In genomic region chr4:105352826-105353225, GRCh38 we compare ENCODE assay signal across 11 cellular contexts.
DNase-seq lines count a peak whose midpoint lies in the region; ATAC-seq and TF ChIP-seq lines count a peak whose summit lies in the region.
"Had no signal": no experiment of that assay in that cellular context is flagged by ENCODE, and none has a peak within 500 bp of the region (broad histone marks: within the 10 kb centered on the region; RNA-seq: fewer than 3 reads in every experiment).

No MANE protein-coding gene starts in this region.

- no peaks in the 10 kb centered on the region for H4K20me1 ChIP-seq in neural progenitor cell (ENCODE audit: low read depth)

- no peaks in the 10 kb centered on the region for H3K9me3 ChIP-seq in neural progenitor cell (ENCODE audit: low read depth)

- no peaks in the 10 kb centered on the region for H3K9me3 Mint-ChIP-seq in activated T-helper 1 cell treated with anti-CD3 and anti-CD28 coated beads, Interleukin-12 subunit alpha, Interleukin-12 subunit beta, Interleukin-2, Interleukin-4 antibody, amounts not matched to agents 30 ng/mL and 10 ng/mL and 1 ng/mL, durations not matched to agents 14 hours and 24 hours and 36 hours
- no peaks in the 10 kb centered on the region for H3K9me3 Mint-ChIP-seq in neural progenitor cell
- H3K9me3 Mint-ChIP-seq: activated CD4-positive, alpha-beta memory T cell treated with anti-CD3 and anti-CD28 coated beads, Interleukin-2, amount 10 ng/mL, durations not matched to agents 7 days and 5 days had no signal

- TF ChIP-seq CTCF in neural progenitor cell (IDR thresholded peaks at IDR 0.05), result no peak

- H3F3A ChIP-seq in neural progenitor cell (ENCODE audit: low read depth), result no peaks in the 10 kb centered on the region

- H3K27me3 Mint-ChIP-seq in activated T-helper 1 cell treated with anti-CD3 and anti-CD28 coated beads, Interleukin-12 subunit alpha, Interleukin-12 subunit beta, Interleukin-2, Interleukin-4 antibody, amounts not matched to agents 30 ng/mL and 10 ng/mL and 1 ng/mL, durations not matched to agents 14 hours and 24 hours and 36 hours (ENCODE audit: insufficient read depth), result no peaks in the 10 kb centered on the region
- H3K27me3 Mint-ChIP-seq in neural progenitor cell (ENCODE audit: insufficient read depth, low read depth), result peaks cover 2% of the 10 kb centered on the region
- H3K27me3 Mint-ChIP-seq: activated CD4-positive, alpha-beta memory T cell treated with anti-CD3 and anti-CD28 coated beads, Interleukin-2, amount 10 ng/mL, durations not matched to agents 7 days and 5 days had no signal

- no peak overlapping the region for H3K27ac Mint-ChIP-seq in activated T-helper 1 cell treated with anti-CD3 and anti-CD28 coated beads, Interleukin-12 subunit alpha, Interleukin-12 subunit beta, Interleukin-2, Interleukin-4 antibody, amounts not matched to agents 30 ng/mL and 10 ng/mL and 1 ng/mL, durations not matched to agents 14 hours and 24 hours and 36 hours
- no peak overlapping the region for H3K27ac Mint-ChIP-seq in neural progenitor cell
- H3K27ac Mint-ChIP-seq: activated CD4-positive, alpha-beta memory T cell treated with anti-CD3 and anti-CD28 coated beads, Interleukin-2, amount 10 ng/mL, durations not matched to agents 7 days and 5 days had no signal

- peaks cover 14% of the 10 kb centered on the region for H3K4me1 Mint-ChIP-seq in activated T-helper 1 cell treated with anti-CD3 and anti-CD28 coated beads, Interleukin-12 subunit alpha, Interleukin-12 subunit beta, Interleukin-2, Interleukin-4 antibody, amounts not matched to agents 30 ng/mL and 10 ng/mL and 1 ng/mL, durations not matched to agents 14 hours and 24 hours and 36 hours (ENCODE audit: low read depth)
- no peaks in the 10 kb centered on the region for H3K4me1 Mint-ChIP-seq in neural progenitor cell

- H3K9ac ChIP-seq in neural progenitor cell, result no peak overlapping the region

- no peaks in the 10 kb centered on the region for H3K4me1 ChIP-seq in neural progenitor cell

- H3K4me3 ChIP-seq in neural progenitor cell, result no peak overlapping the region

- H3K79me2 ChIP-seq in neural progenitor cell (ENCODE audit: low read depth), result no peaks in the 10 kb centered on the region

- H3K27ac ChIP-seq in neural progenitor cell, result no peak overlapping the region
- H3K27ac ChIP-seq: C4-2B had no signal

- no peaks in the 10 kb centered on the region for H3K27me3 ChIP-seq in neural progenitor cell

- intact Hi-C loops in activated T-helper 1 cell treated with anti-CD3 and anti-CD28 coated beads, Interleukin-12 subunit alpha, Interleukin-12 subunit beta, Interleukin-2, Interleukin-4 antibody, amounts not matched to agents 30 ng/mL and 10 ng/mL and 1 ng/mL, durations not matched to agents 14 hours and 24 hours and 36 hours (cut with micrococcal nuclease), result no loop called here

- no peaks in the 10 kb centered on the region for H3K36me3 ChIP-seq in neural progenitor cell

- peak; percentile 88 for ATAC-seq in HG02938 (IDR thresholded peaks at IDR 0.05; ENCODE audit: unreplicated experiment)

- peak; percentile 22 for DNase-seq in ELR (ENCODE audit: low read depth)
- DNase-seq in GM19240 (ENCODE audit: insufficient read length, low spot score), result peak; percentile 3
- no peak for DNase-seq in activated T-helper 1 cell treated with anti-CD3 and anti-CD28 coated beads, Interleukin-12 subunit alpha, Interleukin-12 subunit beta, Interleukin-2, Interleukin-4 antibody, amounts not matched to agents 30 ng/mL and 10 ng/mL and 1 ng/mL, durations not matched to agents 14 hours and 24 hours and 36 hours (ENCODE audit: low spot score)
- no peak for DNase-seq in NCI-H2171 (lab: John Stamatoyannopoulos, UW)
- DNase-seq in iPS-NIHi11 (ENCODE audit: low spot score), result no peak
- no peak for DNase-seq in neural progenitor cell (ENCODE audit: low spot score)
- no peak for DNase-seq in NCI-H526 treated with DMSO at 0.1 percent for 48 hours (lab: John Stamatoyannopoulos, UW)
- DNase-seq: activated CD4-positive, alpha-beta memory T cell treated with anti-CD3 and anti-CD28 coated beads, Interleukin-2, amount 10 ng/mL, durations not matched to agents 7 days and 5 days; NCI-H69 had no signal

- H3K4me3 Mint-ChIP-seq in activated T-helper 1 cell treated with anti-CD3 and anti-CD28 coated beads, Interleukin-12 subunit alpha, Interleukin-12 subunit beta, Interleukin-2, Interleukin-4 antibody, amounts not matched to agents 30 ng/mL and 10 ng/mL and 1 ng/mL, durations not matched to agents 14 hours and 24 hours and 36 hours, result peak overlapping the region; percentile 6
- H3K4me3 Mint-ChIP-seq in neural progenitor cell, result no peak overlapping the region
- H3K4me3 Mint-ChIP-seq: activated CD4-positive, alpha-beta memory T cell treated with anti-CD3 and anti-CD28 coated beads, Interleukin-2, amount 10 ng/mL, durations not matched to agents 7 days and 5 days had no signal

- no peak overlapping the region for H3K4me2 ChIP-seq in neural progenitor cell

- H2AFZ ChIP-seq in neural progenitor cell (replicated peaks), result no peak overlapping the region

- peaks cover 4% of the 10 kb centered on the region for H3K36me3 Mint-ChIP-seq in activated T-helper 1 cell treated with anti-CD3 and anti-CD28 coated beads, Interleukin-12 subunit alpha, Interleukin-12 subunit beta, Interleukin-2, Interleukin-4 antibody, amounts not matched to agents 30 ng/mL and 10 ng/mL and 1 ng/mL, durations not matched to agents 14 hours and 24 hours and 36 hours (ENCODE audit: low read depth)
- peaks cover 2% of the 10 kb centered on the region for H3K36me3 Mint-ChIP-seq in neural progenitor cell

Comparison
In these comparisons a context has a peak if more than half of its experiments do, and no peak if none do; other contexts are left out.
1. DNase-seq: peak in ELR (single experiment) and GM19240 (single experiment); none in activated T-helper 1 cell treated with anti-CD3 and anti-CD28 coated beads, Interleukin-12 subunit alpha, Interleukin-12 subunit beta, Interleukin-2, Interleukin-4 antibody, amounts not matched to agents 30 ng/mL and 10 ng/mL and 1 ng/mL, durations not matched to agents 14 hours and 24 hours and 36 hours (single experiment), NCI-H2171 (single experiment), iPS-NIHi11 (single experiment), neural progenitor cell (single experiment) and NCI-H526 treated with DMSO at 0.1 percent for 48 hours (single experiment).